Comparison of ENCODE assay signal across 8 cellular contexts in the genomic region with DNA sequence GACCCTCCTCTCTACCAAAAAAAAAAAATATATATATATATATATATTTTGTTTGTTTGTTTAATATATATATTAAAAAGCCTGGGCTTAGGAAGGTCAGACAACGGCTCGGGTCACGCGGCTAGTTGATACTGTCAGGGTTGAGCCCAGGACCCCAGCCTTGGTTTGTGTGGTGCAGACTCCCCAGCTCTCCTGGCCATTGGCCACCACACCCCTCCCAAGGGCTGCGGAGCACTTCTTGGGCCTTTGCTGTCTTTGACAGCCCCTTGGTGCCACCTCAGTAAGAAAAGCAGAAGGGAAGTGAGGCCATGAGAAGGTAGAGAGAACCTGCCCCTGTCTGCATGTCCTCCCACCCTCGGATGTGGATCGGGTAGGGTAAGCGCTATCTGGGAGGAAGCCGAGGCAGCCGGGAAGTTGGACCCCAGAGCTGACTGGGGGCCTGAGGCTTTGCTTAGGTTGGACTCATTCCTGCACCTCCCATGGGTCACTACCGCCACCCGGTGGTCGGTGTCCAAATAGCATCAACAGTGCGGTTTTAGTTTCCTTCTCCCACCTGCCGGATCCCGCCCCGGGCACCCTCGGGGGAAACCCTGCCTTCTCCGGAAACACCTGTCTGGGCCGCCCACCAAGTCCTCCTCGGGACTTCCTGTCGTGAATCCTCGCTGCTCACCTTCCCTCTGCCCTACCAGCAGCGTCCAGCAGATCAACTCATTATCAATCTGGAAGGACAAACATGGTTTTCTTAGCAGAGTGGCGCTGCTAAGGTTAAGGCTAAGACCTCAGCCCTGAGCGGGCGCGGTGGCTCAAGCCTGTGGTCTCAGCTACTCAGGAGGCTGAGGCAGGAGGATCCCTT. TPM values are rescaled to one million over a fixed set of nuclear protein-coding genes. Genes with fewer than 3 reads are reported as not detected.
DNase-seq lines count a peak whose midpoint lies in the region; ATAC-seq, FAIRE-seq and TF ChIP-seq lines count a peak whose summit lies in the region.

No MANE protein-coding gene starts in this region.

- peak overlapping the region; percentile 52 for H3K4me3 ChIP-seq in NB4 (ENCODE audit: low read depth, low read length)
- peak overlapping the region; percentile 63 for H3K4me3 ChIP-seq in psoas muscle

- ATAC-seq in HG02623 (IDR thresholded peaks at IDR 0.05; ENCODE audit: unreplicated experiment) (peak; percentile 75), left cardiac atrium (peak; percentile 82 to 86), psoas muscle (peak; percentile 89 to 96 (median 92))
- ATAC-seq in activated naive CD8-positive, alpha-beta T cell treated with anti-CD3 and anti-CD28 coated beads, Interleukin-2, amount 10 ng/mL, durations not matched to agents 7 days and 5 days (ENCODE audit: low read depth), result peak; percentile 92

- H3K9me3 Mint-ChIP-seq in activated naive CD8-positive, alpha-beta T cell treated with anti-CD3 and anti-CD28 coated beads, Interleukin-2, amount 10 ng/mL, durations not matched to agents 7 days and 5 days, result no peaks in the 10 kb centered on the region

- POLR2A ChIA-PET in activated naive CD8-positive, alpha-beta T cell treated with anti-CD3 and anti-CD28 coated beads, Interleukin-2, amount 10 ng/mL, durations not matched to agents 7 days and 5 days (lab: Charles Lee), result interaction anchor here (1.0 kb wide), 1 partner anchor 233 kb away, joined by 3 read pairs; a partner anchor contains a TSS

- TF ChIP-seq CTCF in NB4 (IDR thresholded peaks at IDR 0.05; ENCODE audit: low read depth, low read length) (peak; percentile 65), psoas muscle (IDR thresholded peaks at IDR 0.05) (peak; percentile 91)

- H3K27me3 ChIP-seq in psoas muscle (ENCODE audit: insufficient read depth in 3 of 3, low read length in 2 of 3), result peaks cover 0 to 16% (median 0%) of the 10 kb centered on the region in 3 donors

- WGBS in psoas muscle, 3 donors, result 18 to 20% (median 19%) methylated on average over 28 of the region's 28 CpGs

- peak; percentile 87 for DNase-seq in GM12892 (ENCODE audit: insufficient read length)
- peak; percentile 80 for DNase-seq in NB4 (ENCODE audit: low read depth)
- peak; percentile 82 for DNase-seq in SKM-1 treated with dmso at 0.1 percent for 144 hours (lab: John Stamatoyannopoulos, UW; ENCODE audit: unreplicated experiment)
- peak; percentile 94 for DNase-seq in activated naive CD8-positive, alpha-beta T cell treated with anti-CD3 and anti-CD28 coated beads, Interleukin-2, amount 10 ng/mL, durations not matched to agents 7 days and 5 days
- DNase-seq in left cardiac atrium, result peak; percentile 75
- peak; percentile 77 to 88 for DNase-seq in psoas muscle
- DNase-seq in urothelium cell line (ENCODE audit: low spot score), result peak; percentile 86

- TF ChIP-seq POLR2A in GM12892 (IDR thresholded peaks at IDR 0.05; ENCODE audit: low read depth, low read length) (peak; percentile 46; the same call in 1 of the 2 replicates), NB4 (IDR thresholded peaks at IDR 0.05; ENCODE audit: extremely low read depth, insufficient read length) (no peak)

- H3K4me1 Mint-ChIP-seq in activated naive CD8-positive, alpha-beta T cell treated with anti-CD3 and anti-CD28 coated beads, Interleukin-2, amount 10 ng/mL, durations not matched to agents 7 days and 5 days, result peaks cover 13% of the 10 kb centered on the region

- no peaks in the 10 kb centered on the region for H3K27me3 Mint-ChIP-seq in activated naive CD8-positive, alpha-beta T cell treated with anti-CD3 and anti-CD28 coated beads, Interleukin-2, amount 10 ng/mL, durations not matched to agents 7 days and 5 days

- peak overlapping the region; percentile 86 for H3K27ac Mint-ChIP-seq in activated naive CD8-positive, alpha-beta T cell treated with anti-CD3 and anti-CD28 coated beads, Interleukin-2, amount 10 ng/mL, durations not matched to agents 7 days and 5 days

- H3K36me3 ChIP-seq in psoas muscle (ENCODE audit: insufficient read depth in 1 of 2, low read depth in 1 of 2), result no peaks in the 10 kb centered on the region

- H3K4me3 Mint-ChIP-seq in activated naive CD8-positive, alpha-beta T cell treated with anti-CD3 and anti-CD28 coated beads, Interleukin-2, amount 10 ng/mL, durations not matched to agents 7 days and 5 days, result peak overlapping the region; percentile 91

- H3K4me1 ChIP-seq in psoas muscle, result no peaks in the 10 kb centered on the region

- intact Hi-C loops in left cardiac atrium (cut with DNase I), result loop anchor here (2.0 to 10.0 kb wide), 3 partner anchors 286 to 414 kb away; no protein-coding TSS in a partner anchor
- intact Hi-C loops in psoas muscle (cut with DNase I), result loop anchor here (1.0 to 5.0 kb wide), 5 partner anchors 234 to 414 kb away; a partner anchor contains a TSS

- no peak overlapping the region for H3K27ac ChIP-seq in psoas muscle

- H3K9me3 ChIP-seq in psoas muscle, result no peaks in the 10 kb centered on the region

- FAIRE-seq in GM12892 (lab: Jason Lieb, UNC) (peak; percentile 93), urothelium cell line (lab: Jason Lieb, UNC) (no peak)

- no peaks in the 10 kb centered on the region for H3K36me3 Mint-ChIP-seq in activated naive CD8-positive, alpha-beta T cell treated with anti-CD3 and anti-CD28 coated beads, Interleukin-2, amount 10 ng/mL, durations not matched to agents 7 days and 5 days

RNA-seq across cellular contexts. Expression of a gene that starts 29.8 kb away (rescaled TPM):
- polyA plus RNA-seq in GM12892 (2012; ENCODE audit: missing spikeins), result 50.1 TPM
- 10 to 100 TPM; 38.4 to 38.9 TPM for total RNA-seq in activated naive CD8-positive, alpha-beta T cell treated with anti-CD3 and anti-CD28 coated beads, Interleukin-2, amount 10 ng/mL, durations not matched to agents 7 days and 5 days
- total RNA-seq in left cardiac atrium (10 to 100 TPM; 43.7 to 46.8 TPM), psoas muscle (10 to 100 TPM; 65.8 to 77.6 (median 73.4) TPM)
- polyA plus RNA-seq in psoas muscle, result 100 to 1,000 TPM in 1 of 3 donors, 10 to 100 TPM in 2; 45.5 to 112 (median 70.9) TPM

RNA-seq across cellular contexts. Expression of a gene that starts 49.4 kb away (rescaled TPM):
- polyA plus RNA-seq in GM12892 (2012; ENCODE audit: missing spikeins), result not detected
- total RNA-seq in activated naive CD8-positive, alpha-beta T cell treated with anti-CD3 and anti-CD28 coated beads, Interleukin-2, amount 10 ng/mL, durations not matched to agents 7 days and 5 days, result not detected
- total RNA-seq in left cardiac atrium (under 1 TPM; 0.12 to 0.16 TPM), psoas muscle (under 1 TPM in 1 of 4 donors, not detected in 3; 0.06 TPM)
- polyA plus RNA-seq in psoas muscle, result not detected
